In the genomic region with DNA sequence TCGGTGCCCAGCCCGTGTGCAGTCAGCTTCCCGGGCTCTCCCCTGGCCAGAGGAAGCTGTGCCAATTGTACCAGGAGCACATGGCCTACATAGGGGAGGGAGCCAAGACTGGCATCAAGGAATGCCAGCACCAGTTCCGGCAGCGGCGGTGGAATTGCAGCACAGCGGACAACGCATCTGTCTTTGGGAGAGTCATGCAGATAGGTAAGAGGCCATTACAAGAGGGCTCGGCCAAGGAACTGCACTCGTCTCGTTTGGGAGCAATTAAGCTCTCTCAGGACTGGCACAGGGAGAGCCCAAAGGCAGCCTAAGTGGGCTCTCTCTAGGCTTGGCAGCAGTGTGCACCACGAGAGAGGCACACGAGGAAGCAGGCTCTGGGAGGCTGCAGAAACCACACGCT, we compare ENCODE assay signal across 11 cellular contexts.
"Had no signal": no experiment of that assay in that cellular context is flagged by ENCODE, and none has a peak within 500 bp of the region (broad histone marks: within the 10 kb centered on the region; RNA-seq: fewer than 3 reads in every experiment).

No MANE protein-coding gene starts in this region.

- FAIRE-seq: pancreas, small intestine, TTC549 had no signal

- H3K36me3 ChIP-seq: adrenal gland, pancreas, tibial artery, uterus had no signal

- H3K9me3 ChIP-seq: adrenal gland, pancreas, tibial artery, uterus had no signal

- H3K27me3 ChIP-seq: adrenal gland, pancreas, uterus had no signal

- H3K4me3 ChIP-seq: adrenal gland, pancreas, tibial artery, uterus had no signal

- ATAC-seq: activated T-helper 17 cell treated with anti-CD3 and anti-CD28 coated beads, Interleukin-2, amount 50 U/mL, for 72 hours; pancreas had no signal

- H3K4me1 ChIP-seq: uterus had no signal

- H3K27ac ChIP-seq: adrenal gland, pancreas, tibial artery, uterus had no signal

- DNase-seq: activated B cell treated with CpG ODN at 0.5 μM for 24 hours; activated CD4-positive, alpha-beta T cell treated with anti-CD3 and anti-CD28 coated beads, Interleukin-2, amount 10 ng/mL, durations not matched to agents 24 days and 14 days; activated naive CD4-positive, alpha-beta T cell treated with anti-CD3 and anti-CD28 coated beads, Interleukin-2, amount 10 ng/mL, durations not matched to agents 7 days and 5 days; adrenal gland; effector memory CD4-positive, alpha-beta T cell; pancreas; small intestine; tibial artery; uterus had no signal
